24 cellular contexts compared by ENCODE assay signal in genomic region chr2:86308356-86308755, GRCh38. TPM values are rescaled to one million over a fixed set of nuclear protein-coding genes. Genes with fewer than 3 reads are reported as not detected.
"Had no signal": no experiment of that assay in that cellular context is flagged by ENCODE, and none has a peak within 500 bp of the region (broad histone marks: within the 10 kb centered on the region; RNA-seq: fewer than 3 reads in every experiment).

No MANE protein-coding gene starts in this region.

- H3K9me3 Mint-ChIP-seq: effector memory CD8-positive, alpha-beta T cell; natural killer cell had no signal

- H3K4me3 ChIP-seq: coronary artery, thoracic aorta, vagina had no signal

- H3K27ac ChIP-seq: coronary artery, thoracic aorta, vagina, WERI-Rb-1 had no signal

- H3K27ac Mint-ChIP-seq: activated naive CD8-positive, alpha-beta T cell; effector memory CD8-positive, alpha-beta T cell; natural killer cell; T-helper 17 cell had no signal

- H3K36me3 Mint-ChIP-seq: activated naive CD8-positive, alpha-beta T cell; natural killer cell had no signal

- ATAC-seq: activated CD4-positive, CD25-positive, alpha-beta regulatory T cell treated with anti-CD3 and anti-CD28 coated beads, Interleukin-2, amount 50 U/mL, for 24 hours; effector memory CD8-positive, alpha-beta T cell; natural killer cell; stimulated activated naive CD8-positive, alpha-beta T cell treated with anti-CD3 and anti-CD28 coated beads, Interleukin-15, Interleukin-2, amounts not matched to agents 100 U/mL and 50 U/mL, for 24 hours; T-helper 17 cell had no signal

- H3K4me1 Mint-ChIP-seq: natural killer cell had no signal

- H3K27me3 ChIP-seq: vagina had no signal

- H3K36me3 ChIP-seq: thoracic aorta, vagina, WERI-Rb-1 had no signal

- H3K9me3 ChIP-seq: thoracic aorta, vagina had no signal

- H3K4me3 Mint-ChIP-seq: activated naive CD8-positive, alpha-beta T cell; effector memory CD8-positive, alpha-beta T cell; natural killer cell; T-helper 17 cell had no signal

- H3K27me3 Mint-ChIP-seq: activated naive CD8-positive, alpha-beta T cell had no signal

- DNase-seq: activated CD4-positive, alpha-beta T cell treated with anti-CD3 and anti-CD28 coated beads for 48 hours; activated CD4-positive, alpha-beta T cell treated with anti-CD3 and anti-CD28 coated beads, Interleukin-2, amount 50 U/mL, for 48 hours; activated CD8-positive, alpha-beta memory T cell treated with anti-CD3 and anti-CD28 coated beads for 24 hours; activated effector memory CD4-positive, alpha-beta T cell treated with Interleukin-2 at 50 U/mL for 16 hours; activated naive CD4-positive, alpha-beta T cell treated with Interleukin-2 at 50 U/mL for 16 hours; anterior cingulate cortex; effector memory CD8-positive, alpha-beta T cell; erythroblast; left cardiac atrium; midbrain; natural killer cell; stimulated activated CD4-positive, alpha-beta T cell treated with anti-CD3 and anti-CD28 coated beads, Interleukin-2, amount 100 ng/mL, for 48 hours; stimulated activated naive CD8-positive, alpha-beta T cell treated with anti-CD3 and anti-CD28 coated beads, Interleukin-15, Interleukin-2, amounts not matched to agents 100 U/mL and 50 U/mL, for 24 hours; SW 1271; T-helper 17 cell; T1000; trophoblast cell; WERI-Rb-1 had no signal

RNA-seq across cellular contexts. Expression of gene REEP1, which starts 29.1 kb away (rescaled TPM):
- total RNA-seq: fibroblast of lung had no signal
